Comparison of ENCODE assay signal across 8 cellular contexts in the genomic region with DNA sequence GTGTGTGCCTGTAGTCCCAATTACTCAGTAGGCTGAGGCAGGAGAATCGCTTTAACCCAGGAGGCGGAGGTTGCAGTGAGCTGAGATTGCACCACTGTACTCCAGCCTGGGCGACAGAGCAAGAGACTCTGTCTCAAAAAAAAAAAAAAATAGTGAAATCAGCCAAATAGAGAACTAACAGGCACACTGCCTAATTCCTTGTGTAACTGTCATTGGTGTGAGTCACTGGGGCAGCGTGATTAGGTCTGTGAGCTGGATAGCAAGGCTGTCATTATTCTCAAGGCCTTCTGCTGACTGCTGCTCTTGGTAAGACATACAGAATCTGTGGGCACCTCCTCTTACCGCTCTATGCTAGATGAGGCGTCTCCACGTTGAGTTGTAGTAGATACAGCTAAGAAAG.
DNase-seq lines count a peak whose midpoint lies in the region; ATAC-seq lines count a peak whose summit lies in the region.

No MANE protein-coding gene starts in this region.

- no peaks in the 10 kb centered on the region for H3K27me3 ChIP-seq in skeletal muscle satellite cell (ENCODE audit: control insufficient read depth, insufficient read depth, low read length)

- no peak overlapping the region for H3K4me3 ChIP-seq in skeletal muscle satellite cell (ENCODE audit: low read length)

- H3K4me2 ChIP-seq in skeletal muscle satellite cell (ENCODE audit: low read length): peak overlapping the region; percentile 71

- H3K4me1 ChIP-seq in skeletal muscle satellite cell (ENCODE audit: control insufficient read depth, insufficient read depth, low read length): peaks cover 44% of the 10 kb centered on the region

- peak; percentile 92 for DNase-seq in H4 (ENCODE audit: low spot score)
- peak; percentile 78 for DNase-seq in SW480 (ENCODE audit: low spot score)
- DNase-seq in Right ventricle myocardium superior: peak; percentile 54
- DNase-seq in germinal center (ENCODE audit: low spot score): no peak
- DNase-seq in NCI-H2081 (lab: John Stamatoyannopoulos, UW): no peak
- no peak for DNase-seq in activated CD4-positive, CD25-positive, alpha-beta regulatory T cell treated with anti-CD3 and anti-CD28 coated beads, Interleukin-2, amount 50 U/mL, for 72 hours

- H3K9me3 ChIP-seq in skeletal muscle satellite cell (replicated peaks; ENCODE audit: low read length): no peaks in the 10 kb centered on the region

- H3K36me3 ChIP-seq in skeletal muscle satellite cell (ENCODE audit: insufficient read depth, low read length): no peaks in the 10 kb centered on the region

- peak overlapping the region; percentile 60 for H3K9ac ChIP-seq in skeletal muscle satellite cell (ENCODE audit: low read depth, low read length)

- intact Hi-C loops in Right ventricle myocardium superior (cut with DNase I): loop anchor here (10.0 kb wide), 1 partner anchor 269 kb away; a partner anchor contains a TSS

- ATAC-seq in Right ventricle myocardium superior (ENCODE audit: poor library complexity) (peak; percentile 74), HG02870 (IDR thresholded peaks at IDR 0.05; ENCODE audit: unreplicated experiment) (no peak)

Comparison
In these comparisons a context has a peak if more than half of its experiments do, and no peak if none do; other contexts are left out.
1. DNase-seq: peak in H4 (single experiment), SW480 (single experiment) and Right ventricle myocardium superior (single experiment); none in germinal center (single experiment), NCI-H2081 (0 of 2) and activated CD4-positive, CD25-positive, alpha-beta regulatory T cell treated with anti-CD3 and anti-CD28 coated beads, Interleukin-2, amount 50 U/mL, for 72 hours (single experiment).